10 cellular contexts compared by ENCODE assay signal in genomic region chr7:140512317-140513000, GRCh38. TPM values are rescaled to one million over a fixed set of nuclear protein-coding genes. Genes with fewer than 3 reads are reported as not detected.
DNase-seq lines count a peak whose midpoint lies in the region; ATAC-seq, FAIRE-seq and TF ChIP-seq lines count a peak whose summit lies in the region.
"Had no signal": no experiment of that assay in that cellular context is flagged by ENCODE, and none has a peak within 500 bp of the region (broad histone marks: within the 10 kb centered on the region; RNA-seq: fewer than 3 reads in every experiment).

No MANE protein-coding gene starts in this region.

- TF ChIP-seq CTCF in kidney (IDR thresholded peaks at IDR 0.05; ENCODE audit: borderline replicate concordance, extremely low read depth, insufficient read depth) (no peak), A673 (conservative IDR thresholded peaks at IDR 0.05; ENCODE audit: low read depth, low read length) (no peak)

- no peak overlapping the region for H3K4me3 ChIP-seq in SJCRH30
- no peak overlapping the region for H3K4me3 ChIP-seq in kidney (ENCODE audit: low read length in 2 of 2)
- no peak overlapping the region for H3K4me3 ChIP-seq in A673 (ENCODE audit: low read depth, low read length, poor library complexity, severe bottlenecking)
- H3K4me3 ChIP-seq: upper lobe of left lung had no signal

- no peak overlapping the region for H3K9ac ChIP-seq in kidney (ENCODE audit: low read length in 2 of 2)

- H3K4me1 ChIP-seq in SJCRH30 (peaks cover 11% of the 10 kb centered on the region), kidney (ENCODE audit: control insufficient read depth in 1 of 2, insufficient read depth in 1 of 2, low read depth in 1 of 2, low read length in 2 of 2) (peaks cover 0 to 2% of the 10 kb centered on the region in 2 donors), A673 (ENCODE audit: insufficient read depth, low read length, poor library complexity, severe bottlenecking) (no peaks in the 10 kb centered on the region)

- no peaks in the 10 kb centered on the region for H3K27me3 ChIP-seq in SJCRH30
- H3K27me3 ChIP-seq in A673 (replicated peaks; ENCODE audit: insufficient read depth, low read depth, low read length, poor library complexity), result no peaks in the 10 kb centered on the region
- H3K27me3 ChIP-seq: upper lobe of left lung had no signal

- H3K27ac ChIP-seq in SJCRH30 (no peak overlapping the region), kidney (ENCODE audit: low read depth in 2 of 2, low read length in 2 of 2) (no peak overlapping the region), A673 (ENCODE audit: low read depth, low read length, poor library complexity, severe bottlenecking) (no peak overlapping the region)
- H3K27ac ChIP-seq: upper lobe of left lung had no signal

- H3K9me3 ChIP-seq in SJCRH30 (replicated peaks) (no peaks in the 10 kb centered on the region), kidney (ENCODE audit: control insufficient read depth in 1 of 2, low read length in 2 of 2) (no peaks in the 10 kb centered on the region), A673 (ENCODE audit: low read depth, low read length, poor library complexity, severe bottlenecking) (no peaks in the 10 kb centered on the region)
- H3K9me3 ChIP-seq: upper lobe of left lung had no signal

- CTCF ChIA-PET in A673 (lab: Charles Lee), result no interaction called here

- FAIRE-seq in kidney (lab: Jason Lieb, UNC), result no peak

- no peaks in the 10 kb centered on the region for H3K36me3 ChIP-seq in SJCRH30
- H3K36me3 ChIP-seq in kidney (ENCODE audit: control insufficient read depth in 1 of 2, insufficient read depth in 2 of 2, low read length in 2 of 2), result no peaks in the 10 kb centered on the region
- no peaks in the 10 kb centered on the region for H3K36me3 ChIP-seq in A673 (ENCODE audit: insufficient read depth, low read length, poor library complexity, severe bottlenecking)
- H3K36me3 ChIP-seq: upper lobe of left lung had no signal

- BruUV-seq in A673 (replicated peaks; lab: Mats Ljungman, UMichigan), result no TSS peak

- POLR2A ChIA-PET in A673 (lab: Charles Lee; ENCODE audit: low non-redundant PET), result no interaction called here

- ATAC-seq in GM19452 (IDR thresholded peaks at IDR 0.05; ENCODE audit: unreplicated experiment) (no peak), HG03354 (IDR thresholded peaks at IDR 0.05; ENCODE audit: poor library complexity, severe bottlenecking, unreplicated experiment) (no peak)

- DNase-seq in COR-L47 (lab: John Stamatoyannopoulos, UW) (peak; percentile 73), NCI-H1105 treated with DMSO at 0.1 percent for 48 hours (lab: John Stamatoyannopoulos, UW) (peak; percentile 68), SJCRH30 (peak; percentile 66 to 82), kidney (peak; percentile 90), A673 (ENCODE audit: low spot score) (no peak)
- DNase-seq in activated CD4-positive, alpha-beta T cell treated with anti-CD3 and anti-CD28 coated beads, Interleukin-2, amount 50 U/mL, for 4 hours, result no peak
- DNase-seq: activated naive CD4-positive, alpha-beta T cell treated with anti-CD3 and anti-CD28 coated beads, Interleukin-2, amount 50 U/mL, for 16 hours had no signal

- intact Hi-C loops in kidney (cut with DNase I) (no loop called here), A673 (cut with micrococcal nuclease; ENCODE audit: unreplicated experiment) (loop anchor here (10.0 kb wide), 1 partner anchor 1022 kb away; no protein-coding TSS in a partner anchor)

RNA-seq across cellular contexts. Expression of gene MKRN1, which starts 33.2 kb away (rescaled TPM):
- total RNA-seq in SJCRH30 (2014; rRNA removed; shearing (Covaris generic)), result 41.1 and 43.3 TPM in 2 replicates
- total RNA-seq in kidney, result 106 TPM
- polyA plus RNA-seq in kidney (ENCODE audit: insufficient read depth, low read depth, low replicate concordance), result 48.8 TPM
- total RNA-seq in A673 (2021), result 51.1 and 57.6 TPM in 2 replicates

Comparison
In these comparisons a context has a peak if more than half of its experiments do, and no peak if none do; other contexts are left out.
1. DNase-seq: peak in COR-L47 (single experiment), NCI-H1105 treated with DMSO at 0.1 percent for 48 hours (single experiment), SJCRH30 (2 of 2) and kidney (single experiment); none in A673 (single experiment) and activated CD4-positive, alpha-beta T cell treated with anti-CD3 and anti-CD28 coated beads, Interleukin-2, amount 50 U/mL, for 4 hours (0 of 2).